30 cellular contexts compared by ENCODE assay signal in genomic region chr6:1547785-1548184, GRCh38.
"Had no signal": no experiment of that assay in that cellular context is flagged by ENCODE, and none has a peak within 500 bp of the region (broad histone marks: within the 10 kb centered on the region; RNA-seq: fewer than 3 reads in every experiment).

No MANE protein-coding gene starts in this region.

- FAIRE-seq: urothelium cell line had no signal

- H3K4me3 ChIP-seq: neural progenitor cell, ovary, psoas muscle, skin epidermis, smooth muscle cell, spleen, thoracic aorta, thyroid gland, tibial nerve, upper lobe of left lung, vagina had no signal

- H3K36me3 ChIP-seq: neural progenitor cell, ovary, thyroid gland, vagina had no signal

- H2AFZ ChIP-seq: neural progenitor cell, parathyroid adenoma had no signal

- H3K27me3 ChIP-seq: neural progenitor cell, ovary, spleen, thyroid gland, tibial nerve, upper lobe of left lung, vagina had no signal

- H3K79me2 ChIP-seq: parathyroid adenoma had no signal

- H3K36me3 Mint-ChIP-seq: natural killer cell; neural progenitor cell; stimulated activated memory B cell treated with anti-CD40 and anti-IgM and Interleukin-4, amounts not matched to agents 10 μg/mL and 1 μg/mL and 100 μg/mL, for 72 hours had no signal

- H3K27ac ChIP-seq: neural progenitor cell, ovary, parathyroid adenoma, psoas muscle, skin epidermis, spleen, thoracic aorta, thyroid gland, tibial nerve, upper lobe of left lung, vagina had no signal

- H3K4me1 Mint-ChIP-seq: neural progenitor cell; stimulated activated memory B cell treated with anti-CD40 and anti-IgM and Interleukin-4, amounts not matched to agents 10 μg/mL and 1 μg/mL and 100 μg/mL, for 72 hours; stimulated activated naive CD8-positive, alpha-beta T cell treated with anti-CD3 and anti-CD28 coated beads, Interleukin-15, amount 100 ng/mL, for 72 hours had no signal

- H3K9ac ChIP-seq: neural progenitor cell, parathyroid adenoma had no signal

- H3K4me1 ChIP-seq: neural progenitor cell, parathyroid adenoma, psoas muscle, spleen, thyroid gland, tibial nerve, upper lobe of left lung, vagina had no signal

- H3K27me3 Mint-ChIP-seq: progenitor cell of endocrine pancreas; stimulated activated naive CD8-positive, alpha-beta T cell treated with anti-CD3 and anti-CD28 coated beads, Interleukin-15, amount 100 ng/mL, for 72 hours had no signal

- H3K9me3 ChIP-seq: ovary, psoas muscle, thoracic aorta, thyroid gland, upper lobe of left lung, vagina had no signal

- H3K27ac Mint-ChIP-seq: natural killer cell; nephron; neural progenitor cell; progenitor cell of endocrine pancreas; stimulated activated memory B cell treated with anti-CD40 and anti-IgM and Interleukin-4, amounts not matched to agents 10 μg/mL and 1 μg/mL and 100 μg/mL, for 72 hours had no signal

- DNase-seq: natural killer cell; occipital lobe; ovary; psoas muscle; right cardiac atrium; spleen; stimulated activated CD4-positive, alpha-beta T cell treated with anti-CD3 and anti-CD28 coated beads, Interleukin-12 subunit alpha, Interleukin-12 subunit beta, amount 100 ng/mL, for 4 hours; stimulated activated CD4-positive, alpha-beta T cell treated with anti-CD3 and anti-CD28 coated beads, Interleukin-1b, Interleukin-23, amount 100 ng/mL, for 48 hours; stimulated activated CD4-positive, alpha-beta T cell treated with anti-CD3 and anti-CD28 coated beads, Interleukin-4, amount 100 ng/mL, for 1 hour; stimulated activated CD4-positive, alpha-beta T cell treated with anti-CD3 and anti-CD28 coated beads, Interleukin-4, amount 100 ng/mL, for 4 hours; stimulated activated CD8-positive, alpha-beta memory T cell treated with anti-CD3 and anti-CD28 coated beads, Interleukin-4, amount 100 ng/mL, for 48 hours; stimulated activated naive CD4-positive, alpha-beta T cell; stimulated activated naive CD8-positive, alpha-beta T cell treated with anti-CD3 and anti-CD28 coated beads, Interleukin-15, amount 100 ng/mL, for 72 hours; stimulated activated naive CD8-positive, alpha-beta T cell treated with anti-CD3 and anti-CD28 coated beads, Interleukin-15, Interleukin-2, amounts not matched to agents 100 U/mL and 50 U/mL, for 24 hours; substantia nigra; thyroid gland; trophoblast cell had no signal

- ATAC-seq: natural killer cell; psoas muscle; right cardiac atrium; sciatic nerve; stimulated activated memory B cell treated with anti-CD40 and anti-IgM and Interleukin-4, amounts not matched to agents 10 μg/mL and 1 μg/mL and 100 μg/mL, for 72 hours; stimulated activated naive CD8-positive, alpha-beta T cell treated with anti-CD3 and anti-CD28 coated beads, Interleukin-15, amount 100 ng/mL, for 72 hours; stimulated activated naive CD8-positive, alpha-beta T cell treated with anti-CD3 and anti-CD28 coated beads, Interleukin-15, Interleukin-2, amounts not matched to agents 100 U/mL and 50 U/mL, for 24 hours had no signal

- H3K4me3 Mint-ChIP-seq: natural killer cell; nephron; neural progenitor cell; stimulated activated memory B cell treated with anti-CD40 and anti-IgM and Interleukin-4, amounts not matched to agents 10 μg/mL and 1 μg/mL and 100 μg/mL, for 72 hours; stimulated activated naive CD8-positive, alpha-beta T cell treated with anti-CD3 and anti-CD28 coated beads, Interleukin-15, amount 100 ng/mL, for 72 hours had no signal

- H3K4me2 ChIP-seq: neural progenitor cell, smooth muscle cell had no signal
